20 cellular contexts compared by ENCODE assay signal in the genomic region with DNA sequence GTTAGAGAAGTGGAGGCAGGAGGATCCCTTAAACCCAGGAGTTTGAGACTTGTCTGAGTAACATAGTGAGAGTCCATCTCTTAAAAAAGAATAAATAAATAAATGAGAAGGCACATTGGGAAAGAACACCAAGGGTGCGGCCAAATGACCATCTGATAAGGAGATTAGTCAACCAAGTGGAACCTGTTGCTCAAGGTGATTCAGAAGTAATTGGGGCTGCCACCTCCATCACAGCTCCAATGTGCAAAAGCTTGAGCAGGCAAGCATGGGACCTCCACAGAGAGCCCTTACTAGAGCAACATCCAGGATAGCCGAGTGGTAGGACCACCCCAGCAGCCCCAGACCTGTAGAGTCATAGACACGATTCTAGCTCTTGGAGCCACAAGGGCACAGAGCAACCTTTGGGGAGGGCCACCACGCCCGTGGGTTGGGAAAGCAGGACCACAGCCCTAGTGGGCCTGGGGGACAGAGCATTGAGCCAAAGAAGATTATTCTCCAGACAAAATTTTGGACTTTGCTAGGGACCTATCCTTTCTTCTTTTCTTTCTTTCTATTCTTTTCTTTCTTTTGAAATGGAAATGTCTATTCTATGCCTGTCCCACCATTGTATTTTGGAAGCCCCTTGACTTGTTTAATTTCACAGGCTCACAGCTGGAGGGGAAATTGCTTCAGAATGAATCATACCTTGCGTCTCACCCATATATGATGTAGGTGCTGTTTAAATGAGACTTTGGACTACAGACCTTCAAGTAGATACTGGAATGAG. TPM values are rescaled to one million over a fixed set of nuclear protein-coding genes. Genes with fewer than 3 reads are reported as not detected.
DNase-seq lines count a peak whose midpoint lies in the region; ATAC-seq and TF ChIP-seq lines count a peak whose summit lies in the region.
"Had no signal": no experiment of that assay in that cellular context is flagged by ENCODE, and none has a peak within 500 bp of the region (broad histone marks: within the 10 kb centered on the region; RNA-seq: fewer than 3 reads in every experiment).

No MANE protein-coding gene starts in this region.

- H3K9ac ChIP-seq in PC-3 (ENCODE audit: low read length): peak overlapping the region; percentile 63
- H3K9ac ChIP-seq: parathyroid adenoma had no signal

- WGBS in prostate gland: 89% methylated on average over 6 of the region's 6 CpGs

- no peaks in the 10 kb centered on the region for H4K20me1 ChIP-seq in PC-3 (ENCODE audit: low read length)

- BruUV-seq in Calu3 (replicated peaks; lab: Mats Ljungman, UMichigan) (no TSS peak), PC-3 (replicated peaks; lab: Mats Ljungman, UMichigan) (no TSS peak)

- peaks cover 23% of the 10 kb centered on the region for H3K36me3 Mint-ChIP-seq in Calu3 (ENCODE audit: insufficient read depth, unreplicated experiment)
- H3K36me3 Mint-ChIP-seq in stimulated activated naive B cell treated with anti-CD40 and anti-IgM and Interleukin-4, amounts not matched to agents 10 μg/mL and 1 μg/mL and 100 μg/mL, for 72 hours: no peaks in the 10 kb centered on the region
- H3K36me3 Mint-ChIP-seq: CD14-positive monocyte, natural killer cell had no signal

- H3K9me2 ChIP-seq in PC-3 (replicated peaks; ENCODE audit: low read length): no peaks in the 10 kb centered on the region

- peak overlapping the region; percentile 70 for H3K4me3 Mint-ChIP-seq in Calu3 (ENCODE audit: low read depth, unreplicated experiment)
- H3K4me3 Mint-ChIP-seq in stimulated activated naive B cell treated with anti-CD40 and anti-IgM and Interleukin-4, amounts not matched to agents 10 μg/mL and 1 μg/mL and 100 μg/mL, for 72 hours: no peak overlapping the region
- H3K4me3 Mint-ChIP-seq: CD14-positive monocyte; central memory CD8-positive, alpha-beta T cell; natural killer cell had no signal

- peaks cover 72% of the 10 kb centered on the region for H3K79me2 ChIP-seq in PC-3 (ENCODE audit: low read length)
- H3K79me2 ChIP-seq: parathyroid adenoma had no signal

- peak; percentile 72 for DNase-seq in Calu3
- peak; percentile 95 for DNase-seq in PC-3
- peak; percentile 12 for DNase-seq in prostate gland (ENCODE audit: low spot score)
- DNase-seq in GM20000 (ENCODE audit: low spot score): no peak
- DNase-seq in DMS153 treated with DMSO at 0.1 percent for 48 hours (lab: John Stamatoyannopoulos, UW; ENCODE audit: unreplicated experiment): no peak
- DNase-seq in stimulated activated naive B cell treated with anti-CD40 and anti-IgM and Interleukin-4, amounts not matched to agents 10 μg/mL and 1 μg/mL and 100 μg/mL, for 72 hours: no peak
- DNase-seq: activated CD4-positive, alpha-beta T cell treated with anti-CD3 and anti-CD28 coated beads, Interleukin-2, amount 50 U/mL, for 4 hours; amniotic stem cell; DMS53; natural killer cell; NCI-H1436; NCI-H2171 treated with DMSO at 0.1 percent for 48 hours; NCI-H748 treated with DMSO at 0.1 percent for 48 hours; T-helper 2 cell; WERI-Rb-1 had no signal

- TF ChIP-seq CTCF in Calu3 (IDR thresholded peaks at IDR 0.05; ENCODE audit: unreplicated experiment) (no peak), PC-3 (conservative IDR thresholded peaks at IDR 0.05; ENCODE audit: low read depth, low read length) (no peak), prostate gland (IDR thresholded peaks at IDR 0.05) (no peak), GM20000 (IDR thresholded peaks at IDR 0.05; ENCODE audit: extremely low read depth, missing control alignments) (no peak)

- H3K27me3 ChIP-seq in PC-3 (ENCODE audit: low read length): no peaks in the 10 kb centered on the region
- no peaks in the 10 kb centered on the region for H3K27me3 ChIP-seq in prostate gland (replicated peaks; ENCODE audit: insufficient read depth)

- TF ChIP-seq POLR2A in prostate gland (IDR thresholded peaks at IDR 0.05): no peak

- no peaks in the 10 kb centered on the region for H3K9me3 Mint-ChIP-seq in Calu3 (ENCODE audit: low read depth, unreplicated experiment)
- H3K9me3 Mint-ChIP-seq in stimulated activated naive B cell treated with anti-CD40 and anti-IgM and Interleukin-4, amounts not matched to agents 10 μg/mL and 1 μg/mL and 100 μg/mL, for 72 hours: peaks cover 0 to 1% of the 10 kb centered on the region in 2 donors
- H3K9me3 Mint-ChIP-seq: central memory CD8-positive, alpha-beta T cell; natural killer cell had no signal

- ATAC-seq in PC-3 (peak; percentile 52), esophagus mucosa (peak; percentile 45), HG03460 (IDR thresholded peaks at IDR 0.05; ENCODE audit: unreplicated experiment) (no peak)
- ATAC-seq in stimulated activated naive B cell treated with anti-CD40 and anti-IgM and Interleukin-4, amounts not matched to agents 10 μg/mL and 1 μg/mL and 100 μg/mL, for 72 hours (replicated peaks): no peak
- ATAC-seq: natural killer cell had no signal

- no peaks in the 10 kb centered on the region for H3K9me3 ChIP-seq in PC-3 (ENCODE audit: low read length)
- no peaks in the 10 kb centered on the region for H3K9me3 ChIP-seq in prostate gland

- peak overlapping the region; percentile 99 for H3K27ac Mint-ChIP-seq in Calu3 (ENCODE audit: unreplicated experiment)
- no peak overlapping the region for H3K27ac Mint-ChIP-seq in stimulated activated naive B cell treated with anti-CD40 and anti-IgM and Interleukin-4, amounts not matched to agents 10 μg/mL and 1 μg/mL and 100 μg/mL, for 72 hours
- H3K27ac Mint-ChIP-seq: CD14-positive monocyte, natural killer cell had no signal

- H3K4me2 ChIP-seq in PC-3 (ENCODE audit: low read length): peak overlapping the region; percentile 80

- H3K4me1 Mint-ChIP-seq in Calu3 (ENCODE audit: low read depth, unreplicated experiment): peaks cover 74% of the 10 kb centered on the region
- no peaks in the 10 kb centered on the region for H3K4me1 Mint-ChIP-seq in stimulated activated naive B cell treated with anti-CD40 and anti-IgM and Interleukin-4, amounts not matched to agents 10 μg/mL and 1 μg/mL and 100 μg/mL, for 72 hours
- H3K4me1 Mint-ChIP-seq: CD14-positive monocyte; central memory CD8-positive, alpha-beta T cell; natural killer cell had no signal

- POLR2A ChIA-PET in PC-3 (lab: Charles Lee; ENCODE audit: unreplicated experiment): no interaction called here

- H3F3A ChIP-seq in PC-3 (ENCODE audit: low read length, unreplicated experiment): peaks cover 13% of the 10 kb centered on the region

- CTCF ChIA-PET in Calu3 (lab: Charles Lee) (no interaction called here), PC-3 (lab: Charles Lee) (no interaction called here)

- H2AFZ ChIP-seq in PC-3 (ENCODE audit: low read length): no peak overlapping the region
- H2AFZ ChIP-seq: parathyroid adenoma had no signal

- peak overlapping the region; percentile 93 for H3K27ac ChIP-seq in PC-3 (ENCODE audit: low read length)
- no peak overlapping the region for H3K27ac ChIP-seq in prostate gland
- H3K27ac ChIP-seq: parathyroid adenoma, WERI-Rb-1 had no signal

- no peaks in the 10 kb centered on the region for H3K36me3 ChIP-seq in PC-3 (ENCODE audit: low read depth, low read length)
- H3K36me3 ChIP-seq in prostate gland: no peaks in the 10 kb centered on the region
- H3K36me3 ChIP-seq: WERI-Rb-1 had no signal

- peaks cover 49% of the 10 kb centered on the region for H3K4me1 ChIP-seq in PC-3 (ENCODE audit: insufficient read depth, low read length)
- H3K4me1 ChIP-seq in prostate gland (replicated peaks): no peaks in the 10 kb centered on the region
- H3K4me1 ChIP-seq: parathyroid adenoma had no signal

- no peaks in the 10 kb centered on the region for H3K27me3 Mint-ChIP-seq in Calu3 (ENCODE audit: unreplicated experiment)
- H3K27me3 Mint-ChIP-seq in stimulated activated naive B cell treated with anti-CD40 and anti-IgM and Interleukin-4, amounts not matched to agents 10 μg/mL and 1 μg/mL and 100 μg/mL, for 72 hours: peaks cover 0 to 9% of the 10 kb centered on the region in 2 donors

- H3K4me3 ChIP-seq in PC-3 (ENCODE audit: low read length) (peak overlapping the region; percentile 42; the same call in 1 of the 2 replicates), prostate gland (no peak overlapping the region)

- intact Hi-C loops in Calu3 (cut with micrococcal nuclease; ENCODE audit: unreplicated experiment): loop anchor here (2.0 to 5.0 kb wide), 4 partner anchors 14 to 293 kb away; no protein-coding TSS in a partner anchor
- intact Hi-C loops in PC-3 (cut with micrococcal nuclease): loop anchor here (2.0 kb wide), 1 partner anchor 34 kb away; no protein-coding TSS in a partner anchor
- intact Hi-C loops in prostate gland (cut with DNase I): no loop called here

RNA-seq across cellular contexts. Expression of a gene that starts 40.9 kb away (rescaled TPM):
- total RNA-seq in Calu3 (2022) (38.0 and 39.2 TPM in 2 replicates), PC-3 (2014; rRNA removed) (31.1 and 34.7 TPM in 2 replicates), esophagus mucosa (21.9 TPM), prostate gland (1 to 10 TPM; 4.0 to 9.7 TPM)

Comparison
In these comparisons a context has a peak if more than half of its experiments do, and no peak if none do; other contexts are left out.
1. DNase-seq: peak in Calu3 (single experiment), PC-3 (single experiment) and prostate gland (single experiment); none in GM20000 (single experiment), DMS153 treated with DMSO at 0.1 percent for 48 hours (single experiment) and stimulated activated naive B cell treated with anti-CD40 and anti-IgM and Interleukin-4, amounts not matched to agents 10 μg/mL and 1 μg/mL and 100 μg/mL, for 72 hours (single experiment).
2. ATAC-seq: peak in PC-3 (single experiment) and esophagus mucosa (single experiment); none in HG03460 (single experiment) and stimulated activated naive B cell treated with anti-CD40 and anti-IgM and Interleukin-4, amounts not matched to agents 10 μg/mL and 1 μg/mL and 100 μg/mL, for 72 hours (0 of 2).